ENCODE assay signal across 20 cellular contexts in genomic region chr4:124437853-124438495, GRCh38.
DNase-seq lines count a peak whose midpoint lies in the region; ATAC-seq and TF ChIP-seq lines count a peak whose summit lies in the region.
"Had no signal": no experiment of that assay in that cellular context is flagged by ENCODE, and none has a peak within 500 bp of the region (broad histone marks: within the 10 kb centered on the region; RNA-seq: fewer than 3 reads in every experiment).

No MANE protein-coding gene starts in this region.

- H3F3A ChIP-seq in GM23338 (replicated peaks; ENCODE audit: low read depth) (no peaks in the 10 kb centered on the region), PC-9 (ENCODE audit: insufficient read depth, low read depth) (no peaks in the 10 kb centered on the region)

- CTCF ChIA-PET in PC-9 (lab: Charles Lee) (no interaction called here), OCI-LY7 (lab: Charles Lee; ENCODE audit: unreplicated experiment) (no interaction called here)

- no peaks in the 10 kb centered on the region for H3K79me2 ChIP-seq in GM23338 (replicated peaks; ENCODE audit: insufficient read depth)
- no peaks in the 10 kb centered on the region for H3K79me2 ChIP-seq in PC-9 (ENCODE audit: low read depth)
- H3K79me2 ChIP-seq in OCI-LY7 (ENCODE audit: insufficient read depth, low read depth, low read length): no peaks in the 10 kb centered on the region

- TF ChIP-seq CTCF in GM23338 (conservative IDR thresholded peaks at IDR 0.05; ENCODE audit: low read depth in 2 of 2) (no peak), PC-9 (conservative IDR thresholded peaks at IDR 0.05) (no peak), foreskin keratinocyte (conservative IDR thresholded peaks at IDR 0.05) (no peak), OCI-LY7 (conservative IDR thresholded peaks at IDR 0.05; ENCODE audit: low read length) (no peak)

- no peaks in the 10 kb centered on the region; the same call in 1 of the 2 replicates for H3K9me3 ChIP-seq in PC-9 (ENCODE audit: insufficient read depth, low read depth)
- no peaks in the 10 kb centered on the region for H3K9me3 ChIP-seq in OCI-LY7 (ENCODE audit: low read length)
- H3K9me3 ChIP-seq: ovary had no signal

- no peak overlapping the region for H3K4me3 Mint-ChIP-seq in GM23338
- H3K4me3 Mint-ChIP-seq: CD8-positive, alpha-beta memory T cell; memory B cell; naive thymus-derived CD4-positive, alpha-beta T cell; stimulated activated effector memory CD8-positive, alpha-beta T cell treated with anti-CD3 and anti-CD28 coated beads, Interleukin-12 subunit alpha, Interleukin-12 subunit beta, amount 100 ng/mL, for 72 hours had no signal

- BruUV-seq in PC-9 (replicated peaks; lab: Mats Ljungman, UMichigan): no TSS peak
- no TSS peak for BruUV-seq in OCI-LY7 (replicated peaks; lab: Mats Ljungman, UMichigan)

- no peak overlapping the region for H3K27ac Mint-ChIP-seq in GM23338
- H3K27ac Mint-ChIP-seq: CD8-positive, alpha-beta memory T cell; memory B cell; naive thymus-derived CD4-positive, alpha-beta T cell; stimulated activated effector memory CD8-positive, alpha-beta T cell treated with anti-CD3 and anti-CD28 coated beads, Interleukin-12 subunit alpha, Interleukin-12 subunit beta, amount 100 ng/mL, for 72 hours had no signal

- H3K27me3 ChIP-seq in GM23338 (ENCODE audit: insufficient read depth) (no peaks in the 10 kb centered on the region), PC-9 (ENCODE audit: insufficient read depth, low read depth) (no peaks in the 10 kb centered on the region), foreskin keratinocyte (no peaks in the 10 kb centered on the region)
- H3K27me3 ChIP-seq: ovary, tibial nerve had no signal

- DNase-seq in GM23338 (ENCODE audit: low spot score) (no peak), PC-9 (peak; percentile 9 to 50), foreskin keratinocyte (peak; percentile 31 to 64), renal cortical epithelial cell (ENCODE audit: low read depth) (peak; percentile 23), SHP77 (lab: John Stamatoyannopoulos, UW) (no peak), OCI-LY7 (ENCODE audit: low spot score) (no peak)
- no peak for DNase-seq in stimulated activated naive CD4-positive, alpha-beta T cell treated with Interleukin-2 at 50 U/mL for 16 hours (lab: John Stamatoyannopoulos, UW)
- no peak for DNase-seq in activated CD4-positive, alpha-beta T cell treated with anti-CD3 and anti-CD28 coated beads, Interleukin-2, amount 50 U/mL, for 48 hours
- DNase-seq: activated effector memory CD4-positive, alpha-beta T cell treated with anti-CD3 and anti-CD28 coated beads, Interleukin-2, amount 50 U/mL, for 16 hours; CD8-positive, alpha-beta memory T cell; cortex of kidney; HCEC 1CT; naive thymus-derived CD4-positive, alpha-beta T cell; NCI-H1417; ovary; SHP77 treated with DMSO at 0.1 percent for 48 hours had no signal

- POLR2A ChIA-PET in PC-9 (lab: Charles Lee; ENCODE audit: unreplicated experiment) (interaction anchor here (0.6 kb wide), 1 partner anchor 953 kb away, joined by 5 read pairs; no protein-coding TSS in a partner anchor), OCI-LY7 (lab: Charles Lee) (no interaction called here)

- H3K4me3 ChIP-seq in GM23338 (no peak overlapping the region), PC-9 (no peak overlapping the region), OCI-LY7 (ENCODE audit: low read depth, low read length, poor library complexity, severe bottlenecking) (no peak overlapping the region)
- H3K4me3 ChIP-seq: ovary, tibial nerve had no signal

- H4K20me1 ChIP-seq in GM23338 (replicated peaks; ENCODE audit: insufficient read depth) (no peaks in the 10 kb centered on the region), PC-9 (ENCODE audit: insufficient read depth) (no peaks in the 10 kb centered on the region), OCI-LY7 (ENCODE audit: insufficient read depth, low read length) (no peaks in the 10 kb centered on the region)

- H2AFZ ChIP-seq in GM23338 (peak overlapping the region; percentile 53; the same call in 1 of the 2 replicates), PC-9 (no peak overlapping the region), OCI-LY7 (ENCODE audit: low read length) (no peak overlapping the region)

- H3K9me3 Mint-ChIP-seq in GM23338: no peaks in the 10 kb centered on the region

- intact Hi-C loops in PC-9 (cut with micrococcal nuclease; ENCODE audit: unreplicated experiment) (loop anchor here (5.0 kb wide), 1 partner anchor 194 kb away; no protein-coding TSS in a partner anchor), OCI-LY7 (cut with micrococcal nuclease; ENCODE audit: unreplicated experiment) (no loop called here)

- H3K4me2 ChIP-seq in GM23338: no peak overlapping the region
- no peak overlapping the region for H3K4me2 ChIP-seq in PC-9
- no peak overlapping the region for H3K4me2 ChIP-seq in OCI-LY7 (ENCODE audit: low read length)

- no peak for ATAC-seq in GM23338
- ATAC-seq in foreskin keratinocyte: peak; percentile 71
- ATAC-seq: naive thymus-derived CD4-positive, alpha-beta T cell; sciatic nerve; stimulated activated effector memory CD8-positive, alpha-beta T cell treated with anti-CD3 and anti-CD28 coated beads, Interleukin-12 subunit alpha, Interleukin-12 subunit beta, amount 100 ng/mL, for 72 hours had no signal

- no peaks in the 10 kb centered on the region for H3K36me3 ChIP-seq in GM23338 (ENCODE audit: insufficient read depth)
- no peaks in the 10 kb centered on the region for H3K36me3 ChIP-seq in PC-9 (ENCODE audit: low read depth)
- no peaks in the 10 kb centered on the region for H3K36me3 ChIP-seq in OCI-LY7 (ENCODE audit: insufficient read depth, low read length)
- H3K36me3 ChIP-seq: ovary, tibial nerve had no signal

- H3K4me1 Mint-ChIP-seq in GM23338: peaks cover 2% of the 10 kb centered on the region; the same call in 1 of the 3 replicates
- H3K4me1 Mint-ChIP-seq: CD8-positive, alpha-beta memory T cell; memory B cell; naive thymus-derived CD4-positive, alpha-beta T cell; stimulated activated effector memory CD8-positive, alpha-beta T cell treated with anti-CD3 and anti-CD28 coated beads, Interleukin-12 subunit alpha, Interleukin-12 subunit beta, amount 100 ng/mL, for 72 hours had no signal

- no peaks in the 10 kb centered on the region for H3K4me1 ChIP-seq in GM23338 (ENCODE audit: insufficient read depth)
- no peaks in the 10 kb centered on the region; the same call in 1 of the 2 replicates for H3K4me1 ChIP-seq in PC-9 (replicated peaks; ENCODE audit: insufficient read depth)
- peaks cover 15% of the 10 kb centered on the region for H3K4me1 ChIP-seq in foreskin keratinocyte
- no peaks in the 10 kb centered on the region for H3K4me1 ChIP-seq in OCI-LY7 (ENCODE audit: insufficient read depth, low read length, poor library complexity, severe bottlenecking)
- H3K4me1 ChIP-seq: tibial nerve had no signal

- peaks cover 7% of the 10 kb centered on the region for H3K9me2 ChIP-seq in GM23338 (ENCODE audit: insufficient read depth)
- no peaks in the 10 kb centered on the region for H3K9me2 ChIP-seq in PC-9 (ENCODE audit: insufficient read depth)
- H3K9me2 ChIP-seq in OCI-LY7 (ENCODE audit: insufficient read depth, low read length): no peaks in the 10 kb centered on the region

- no peak overlapping the region for H3K27ac ChIP-seq in GM23338 (ENCODE audit: low read depth)
- H3K27ac ChIP-seq in PC-9: no peak overlapping the region
- H3K27ac ChIP-seq in foreskin keratinocyte: no peak overlapping the region
- no peak overlapping the region for H3K27ac ChIP-seq in OCI-LY7 (ENCODE audit: low read depth, low read length, poor library complexity, severe bottlenecking)
- H3K27ac ChIP-seq: ovary, tibial nerve had no signal

- H3K27me3 Mint-ChIP-seq in GM23338 (ENCODE audit: insufficient read depth, low read depth, poor library complexity): no peaks in the 10 kb centered on the region
- H3K27me3 Mint-ChIP-seq: memory B cell; naive thymus-derived CD4-positive, alpha-beta T cell had no signal

- no peaks in the 10 kb centered on the region for H3K36me3 Mint-ChIP-seq in GM23338 (ENCODE audit: low read depth)
- H3K36me3 Mint-ChIP-seq: CD8-positive, alpha-beta memory T cell; memory B cell; stimulated activated effector memory CD8-positive, alpha-beta T cell treated with anti-CD3 and anti-CD28 coated beads, Interleukin-12 subunit alpha, Interleukin-12 subunit beta, amount 100 ng/mL, for 72 hours had no signal

TF ChIP-seq in GM23338, 12 proteins besides CTCF, POLR2A, EP300 and RAD21:
- TF ChIP-seq JUNB (IDR thresholded peaks at IDR 0.05; ENCODE audit: unreplicated experiment) (no peak), EZH2phosphoT487 (IDR thresholded peaks at IDR 0.05; ENCODE audit: unreplicated experiment) (no peak), ZNF114 (CRISPR knock-in tag; IDR thresholded peaks at IDR 0.05) (no peak), ZNF331 (CRISPR knock-in tag; IDR thresholded peaks at IDR 0.05; ENCODE audit: low read depth) (no peak)
TF ChIP-seq in GM23338: peak in this region for 0.

Comparison
In these comparisons a context has a peak if more than half of its experiments do, and no peak if none do; other contexts are left out.
1. DNase-seq: peak in PC-9 (2 of 2), foreskin keratinocyte (2 of 2) and renal cortical epithelial cell (single experiment); none in GM23338 (single experiment), SHP77 (0 of 2), OCI-LY7 (single experiment), stimulated activated naive CD4-positive, alpha-beta T cell treated with Interleukin-2 at 50 U/mL for 16 hours (single experiment) and activated CD4-positive, alpha-beta T cell treated with anti-CD3 and anti-CD28 coated beads, Interleukin-2, amount 50 U/mL, for 48 hours (0 of 2).